Comparison of ENCODE assay signal across 8 cellular contexts in genomic region chr15:78061963-78062427, GRCh38. TPM values are rescaled to one million over a fixed set of nuclear protein-coding genes. Genes with fewer than 3 reads are reported as not detected.
DNase-seq lines count a peak whose midpoint lies in the region; ATAC-seq and TF ChIP-seq lines count a peak whose summit lies in the region.

No MANE protein-coding gene starts in this region.

- H3K27ac Mint-ChIP-seq in activated CD4-positive, alpha-beta memory T cell treated with anti-CD3 and anti-CD28 coated beads, Interleukin-2, amount 10 ng/mL, durations not matched to agents 7 days and 5 days, result peak overlapping the region; percentile 79
- peak overlapping the region; percentile 25 for H3K27ac Mint-ChIP-seq in stimulated activated naive B cell treated with anti-CD40 and anti-IgM and Interleukin-4, amounts not matched to agents 10 μg/mL and 1 μg/mL and 100 μg/mL, for 72 hours

- peaks cover 39% of the 10 kb centered on the region for H3K4me1 Mint-ChIP-seq in activated CD4-positive, alpha-beta memory T cell treated with anti-CD3 and anti-CD28 coated beads, Interleukin-2, amount 10 ng/mL, durations not matched to agents 7 days and 5 days
- H3K4me1 Mint-ChIP-seq in stimulated activated naive B cell treated with anti-CD40 and anti-IgM and Interleukin-4, amounts not matched to agents 10 μg/mL and 1 μg/mL and 100 μg/mL, for 72 hours, result peaks cover 27 to 35% of the 10 kb centered on the region in 2 donors

- no peaks in the 10 kb centered on the region for H3K9me3 Mint-ChIP-seq in activated CD4-positive, alpha-beta memory T cell treated with anti-CD3 and anti-CD28 coated beads, Interleukin-2, amount 10 ng/mL, durations not matched to agents 7 days and 5 days
- H3K9me3 Mint-ChIP-seq in stimulated activated naive B cell treated with anti-CD40 and anti-IgM and Interleukin-4, amounts not matched to agents 10 μg/mL and 1 μg/mL and 100 μg/mL, for 72 hours, result no peaks in the 10 kb centered on the region

- H3K4me3 ChIP-seq in HL-60 (replicated peaks; ENCODE audit: insufficient read depth, low read length) (no peak overlapping the region), right atrium auricular region (no peak overlapping the region)

- no peaks in the 10 kb centered on the region for H3K27me3 ChIP-seq in HL-60 (ENCODE audit: insufficient read depth, poor library complexity, severe bottlenecking)
- no peaks in the 10 kb centered on the region for H3K27me3 ChIP-seq in right atrium auricular region

- H3K27ac ChIP-seq in HL-60 (replicated peaks), result peak overlapping the region; percentile 61
- peak overlapping the region; percentile 0 to 29 for H3K27ac ChIP-seq in right atrium auricular region

- H3K27me3 Mint-ChIP-seq in activated CD4-positive, alpha-beta memory T cell treated with anti-CD3 and anti-CD28 coated beads, Interleukin-2, amount 10 ng/mL, durations not matched to agents 7 days and 5 days, result no peaks in the 10 kb centered on the region
- H3K27me3 Mint-ChIP-seq in stimulated activated naive B cell treated with anti-CD40 and anti-IgM and Interleukin-4, amounts not matched to agents 10 μg/mL and 1 μg/mL and 100 μg/mL, for 72 hours, result no peaks in the 10 kb centered on the region

- ATAC-seq in stimulated activated naive B cell treated with anti-CD40 and anti-IgM and Interleukin-4, amounts not matched to agents 10 μg/mL and 1 μg/mL and 100 μg/mL, for 72 hours (replicated peaks), result peak in 1 of 2 donors; percentile 43
- no peak for ATAC-seq in GM18505 (IDR thresholded peaks at IDR 0.05; ENCODE audit: unreplicated experiment)

- POLR2A ChIA-PET in activated CD4-positive, alpha-beta memory T cell treated with anti-CD3 and anti-CD28 coated beads, Interleukin-2, amount 10 ng/mL, durations not matched to agents 7 days and 5 days (lab: Charles Lee), result interaction anchor here (0.6 to 13.2 kb wide), 9 partner anchors 9 to 47 kb away, joined by 3 to 202 read pairs (median 6); no protein-coding TSS in a partner anchor

- H3K9me3 ChIP-seq in right atrium auricular region, result no peaks in the 10 kb centered on the region

- TF ChIP-seq CTCF in HL-60 (IDR thresholded peaks at IDR 0.05; ENCODE audit: insufficient read depth, low read length) (no peak), right atrium auricular region (IDR thresholded peaks at IDR 0.05) (no peak)

- peak overlapping the region; percentile 58 for H3K4me3 Mint-ChIP-seq in activated CD4-positive, alpha-beta memory T cell treated with anti-CD3 and anti-CD28 coated beads, Interleukin-2, amount 10 ng/mL, durations not matched to agents 7 days and 5 days
- H3K4me3 Mint-ChIP-seq in stimulated activated naive B cell treated with anti-CD40 and anti-IgM and Interleukin-4, amounts not matched to agents 10 μg/mL and 1 μg/mL and 100 μg/mL, for 72 hours, result peak overlapping the region; percentile 57 to 77

- CTCF ChIA-PET in activated CD4-positive, alpha-beta memory T cell treated with anti-CD3 and anti-CD28 coated beads, Interleukin-2, amount 10 ng/mL, durations not matched to agents 7 days and 5 days (lab: Charles Lee), result interaction anchor here (0.8 to 2.5 kb wide), 7 partner anchors 10 to 102 kb away, joined by 3 to 15 read pairs (median 6); no protein-coding TSS in a partner anchor

- peaks cover 0 to 79% of the 10 kb centered on the region in 2 donors for H3K4me1 ChIP-seq in right atrium auricular region

- H3K36me3 ChIP-seq in right atrium auricular region, result no peaks in the 10 kb centered on the region

- H3K36me3 Mint-ChIP-seq in activated CD4-positive, alpha-beta memory T cell treated with anti-CD3 and anti-CD28 coated beads, Interleukin-2, amount 10 ng/mL, durations not matched to agents 7 days and 5 days (ENCODE audit: low read depth), result peaks cover 19% of the 10 kb centered on the region
- peaks cover 0 to 1% of the 10 kb centered on the region in 2 donors for H3K36me3 Mint-ChIP-seq in stimulated activated naive B cell treated with anti-CD40 and anti-IgM and Interleukin-4, amounts not matched to agents 10 μg/mL and 1 μg/mL and 100 μg/mL, for 72 hours

- no peak for TF ChIP-seq POLR2A in GM18505 (IDR thresholded peaks at IDR 0.05; ENCODE audit: borderline replicate concordance, extremely low read depth, insufficient read depth, insufficient read length)

- peak; percentile 48 for DNase-seq in activated CD8-positive, alpha-beta memory T cell treated with anti-CD3 and anti-CD28 coated beads, Interleukin-2, amount 50 U/mL, for 4 hours
- no peak for DNase-seq in activated CD8-positive, alpha-beta memory T cell treated with anti-CD3 and anti-CD28 coated beads, Interleukin-2, amount 50 U/mL, for 48 hours
- DNase-seq in HL-60 (ENCODE audit: low read depth in 1 of 2, low spot score in 1 of 2), result no peak
- no peak for DNase-seq in activated CD4-positive, alpha-beta memory T cell treated with anti-CD3 and anti-CD28 coated beads, Interleukin-2, amount 10 ng/mL, durations not matched to agents 7 days and 5 days
- DNase-seq in right atrium auricular region (ENCODE audit: low spot score), result no peak
- DNase-seq in stimulated activated naive B cell treated with anti-CD40 and anti-IgM and Interleukin-4, amounts not matched to agents 10 μg/mL and 1 μg/mL and 100 μg/mL, for 72 hours, result no peak
- DNase-seq in T1000 (lab: John Stamatoyannopoulos, UW), result no peak

RNA-seq across cellular contexts. Expression of gene TBC1D2B, which starts 15.5 kb away (rescaled TPM):
- total RNA-seq in activated CD4-positive, alpha-beta memory T cell treated with anti-CD3 and anti-CD28 coated beads, Interleukin-2, amount 10 ng/mL, durations not matched to agents 7 days and 5 days, result 100 to 1,000 TPM in 1 of 2 experiments, 10 to 100 TPM in 1; 97.1 to 101 TPM
- 10 to 100 TPM; 12.5 to 27.7 TPM for total RNA-seq in right atrium auricular region

RNA-seq across cellular contexts. Expression of gene SH2D7, which starts 30.4 kb away (rescaled TPM):
- not detected for total RNA-seq in activated CD4-positive, alpha-beta memory T cell treated with anti-CD3 and anti-CD28 coated beads, Interleukin-2, amount 10 ng/mL, durations not matched to agents 7 days and 5 days
- total RNA-seq in right atrium auricular region, result not detected
